36 cellular contexts compared by ENCODE assay signal in the genomic region with DNA sequence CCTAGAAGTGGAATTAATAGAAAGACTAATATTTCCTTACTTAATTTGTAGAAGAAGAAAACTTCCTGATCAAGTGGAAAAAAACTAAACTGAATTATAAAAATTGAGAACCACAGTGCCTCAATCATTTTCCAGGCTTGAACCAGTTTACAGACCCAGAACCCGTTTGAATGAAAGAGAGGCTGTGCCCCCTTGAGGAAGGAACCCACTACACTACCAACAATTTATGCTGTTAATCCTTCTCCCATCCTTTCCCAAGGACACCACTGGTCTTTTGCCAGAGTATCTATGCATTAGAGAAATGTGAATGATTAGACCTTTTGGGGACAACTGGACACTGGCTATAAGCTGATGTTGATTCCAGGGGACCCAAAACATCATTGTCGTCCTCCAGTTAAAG.
"Had no signal": no experiment of that assay in that cellular context is flagged by ENCODE, and none has a peak within 500 bp of the region (broad histone marks: within the 10 kb centered on the region; RNA-seq: fewer than 3 reads in every experiment).

No MANE protein-coding gene starts in this region.

- H3K4me3 ChIP-seq: adrenal gland, body of pancreas, breast epithelium had no signal

- DNase-seq: activated CD4-positive, alpha-beta memory T cell treated with anti-CD3 and anti-CD28 coated beads for 36 hours; activated CD4-positive, alpha-beta T cell treated with anti-CD3 and anti-CD28 coated beads for 4 hours; activated CD4-positive, alpha-beta T cell treated with anti-CD3 and anti-CD28 coated beads, Interleukin-2, amount 10 ng/mL, durations not matched to agents 24 days and 14 days; activated CD4-positive, alpha-beta T cell treated with anti-CD3 and anti-CD28 coated beads, Interleukin-2, amount 50 U/mL, for 1 hour; activated CD4-positive, alpha-beta T cell treated with anti-CD3 and anti-CD28 coated beads, Interleukin-2, amount 50 U/mL, for 4 hours; activated CD4-positive, CD25-positive, alpha-beta regulatory T cell; activated CD8-positive, alpha-beta memory T cell treated with anti-CD3 and anti-CD28 coated beads for 24 hours; activated CD8-positive, alpha-beta memory T cell treated with anti-CD3 and anti-CD28 coated beads, Interleukin-2, amount 10 ng/mL, durations not matched to agents 7 days and 5 days; activated CD8-positive, alpha-beta memory T cell treated with anti-CD3 and anti-CD28 coated beads, Interleukin-2, amount 50 U/mL, for 48 hours; activated CD8-positive, alpha-beta T cell treated with anti-CD3 and anti-CD28 coated beads, Interleukin-2, amount 10 ng/mL, durations not matched to agents 7 days and 5 days; activated effector memory CD4-positive, alpha-beta T cell treated with Interleukin-2 at 50 U/mL for 16 hours; activated gamma-delta T cell treated with Interleukin-2 at 50 U/mL for 16 hours; activated naive CD4-positive, alpha-beta T cell; activated naive CD4-positive, alpha-beta T cell treated with anti-CD3 and anti-CD28 coated beads for 36 hours; activated naive CD4-positive, alpha-beta T cell treated with anti-CD3 and anti-CD28 coated beads, Interleukin-2, amount 50 U/mL, for 16 hours; activated naive CD8-positive, alpha-beta T cell treated with anti-CD3 and anti-CD28 coated beads for 36 hours; activated T-cell treated with anti-CD3 and anti-CD28 coated beads, Interleukin-2, amount 50 U/mL, for 24 hours; activated T-cell treated with anti-CD3 and anti-CD28 coated beads, Interleukin-2, amount 50 U/mL, for 48 hours; adrenal gland; amniotic stem cell; aorta; body of pancreas; brain microvascular endothelial cell; central memory CD4-positive, alpha-beta T cell; T-helper 1 cell; T-helper 2 cell; T-helper 9 cell had no signal

- H3K27me3 ChIP-seq: adrenal gland, body of pancreas, brain microvascular endothelial cell, breast epithelium had no signal

- H3K4me1 Mint-ChIP-seq: activated CD4-positive, alpha-beta T cell treated with anti-CD3 and anti-CD28 coated beads, Interleukin-2, amount 10 ng/mL, durations not matched to agents 24 days and 14 days; activated CD8-positive, alpha-beta memory T cell treated with anti-CD3 and anti-CD28 coated beads, Interleukin-2, amount 10 ng/mL, durations not matched to agents 7 days and 5 days; activated naive CD8-positive, alpha-beta T cell treated with anti-CD3 and anti-CD28 coated beads for 36 hours had no signal

- H3K27ac ChIP-seq: adrenal gland, body of pancreas, brain microvascular endothelial cell, breast epithelium, VCaP had no signal

- H3K4me1 ChIP-seq: adrenal gland, body of pancreas, breast epithelium had no signal

- H3K9me3 ChIP-seq: adrenal gland, body of pancreas, breast epithelium had no signal

- FAIRE-seq: astrocyte, TTC549 had no signal

- H3K27me3 Mint-ChIP-seq: activated CD4-positive, alpha-beta memory T cell treated with anti-CD3 and anti-CD28 coated beads for 36 hours; activated CD4-positive, alpha-beta T cell treated with anti-CD3 and anti-CD28 coated beads, Interleukin-2, amount 10 ng/mL, durations not matched to agents 24 days and 14 days; activated CD8-positive, alpha-beta memory T cell treated with anti-CD3 and anti-CD28 coated beads, Interleukin-2, amount 10 ng/mL, durations not matched to agents 7 days and 5 days; activated naive CD8-positive, alpha-beta T cell treated with anti-CD3 and anti-CD28 coated beads for 36 hours; activated T-cell treated with anti-CD3 and anti-CD28 coated beads, Interleukin-2, amount 50 U/mL, for 24 hours had no signal

- H3K36me3 Mint-ChIP-seq: activated CD4-positive, alpha-beta memory T cell treated with anti-CD3 and anti-CD28 coated beads for 36 hours; activated CD8-positive, alpha-beta memory T cell treated with anti-CD3 and anti-CD28 coated beads, Interleukin-2, amount 10 ng/mL, durations not matched to agents 7 days and 5 days; activated naive CD4-positive, alpha-beta T cell treated with anti-CD3 and anti-CD28 coated beads, Interleukin-2, amount 50 U/mL, for 72 hours; activated naive CD8-positive, alpha-beta T cell treated with anti-CD3 and anti-CD28 coated beads for 36 hours had no signal

- H3K4me3 Mint-ChIP-seq: activated CD4-positive, alpha-beta memory T cell treated with anti-CD3 and anti-CD28 coated beads for 36 hours; activated CD4-positive, alpha-beta T cell treated with anti-CD3 and anti-CD28 coated beads, Interleukin-2, amount 10 ng/mL, durations not matched to agents 24 days and 14 days; activated CD8-positive, alpha-beta memory T cell treated with anti-CD3 and anti-CD28 coated beads, Interleukin-2, amount 10 ng/mL, durations not matched to agents 7 days and 5 days; activated CD8-positive, alpha-beta T cell treated with anti-CD3 and anti-CD28 coated beads, Interleukin-2, amount 10 ng/mL, durations not matched to agents 7 days and 5 days; activated naive CD4-positive, alpha-beta T cell treated with anti-CD3 and anti-CD28 coated beads for 36 hours; activated naive CD8-positive, alpha-beta T cell treated with anti-CD3 and anti-CD28 coated beads for 36 hours; activated T-cell treated with anti-CD3 and anti-CD28 coated beads, Interleukin-2, amount 50 U/mL, for 24 hours; T-helper 1 cell treated with Interleukin-12 subunit alpha and Interleukin-12 subunit beta and Interleukin-4 antibody, amounts not matched to agents 30 μg/mL and 1 μg/mL, for 36 hours; T-helper 2 cell treated with Interferon-gamma antibody and Interleukin-4, amounts not matched to agents 5 μg/mL and 100 μg/mL, for 36 hours had no signal

- H3K36me3 ChIP-seq: adrenal gland, brain microvascular endothelial cell, breast epithelium had no signal

- ATAC-seq: activated CD4-positive, CD25-positive, alpha-beta regulatory T cell treated with anti-CD3 and anti-CD28 coated beads, Interleukin-2, amount 50 U/mL, for 24 hours; activated CD8-positive, alpha-beta memory T cell treated with anti-CD3 and anti-CD28 coated beads, Interleukin-2, amount 10 ng/mL, durations not matched to agents 7 days and 5 days; activated CD8-positive, alpha-beta T cell treated with anti-CD3 and anti-CD28 coated beads, Interleukin-2, amount 10 ng/mL, durations not matched to agents 7 days and 5 days; activated naive CD4-positive, alpha-beta T cell treated with anti-CD3 and anti-CD28 coated beads, Interleukin-2, amount 50 U/mL, for 72 hours; body of pancreas had no signal

- H3K9me3 Mint-ChIP-seq: T-helper 1 cell treated with Interleukin-12 subunit alpha and Interleukin-12 subunit beta and Interleukin-4 antibody, amounts not matched to agents 30 μg/mL and 1 μg/mL, for 36 hours had no signal

- H3K27ac Mint-ChIP-seq: activated CD4-positive, alpha-beta memory T cell treated with anti-CD3 and anti-CD28 coated beads for 36 hours; activated CD4-positive, alpha-beta T cell treated with anti-CD3 and anti-CD28 coated beads, Interleukin-2, amount 10 ng/mL, durations not matched to agents 24 days and 14 days; activated CD8-positive, alpha-beta memory T cell treated with anti-CD3 and anti-CD28 coated beads, Interleukin-2, amount 10 ng/mL, durations not matched to agents 7 days and 5 days; activated CD8-positive, alpha-beta T cell treated with anti-CD3 and anti-CD28 coated beads, Interleukin-2, amount 10 ng/mL, durations not matched to agents 7 days and 5 days; activated naive CD4-positive, alpha-beta T cell treated with anti-CD3 and anti-CD28 coated beads for 36 hours; activated naive CD4-positive, alpha-beta T cell treated with anti-CD3 and anti-CD28 coated beads, Interleukin-2, amount 50 U/mL, for 72 hours; activated naive CD8-positive, alpha-beta T cell treated with anti-CD3 and anti-CD28 coated beads for 36 hours; activated T-cell treated with anti-CD3 and anti-CD28 coated beads, Interleukin-2, amount 50 U/mL, for 24 hours; activated T-helper 2 cell treated with anti-CD3 and anti-CD28 coated beads, Interferon-gamma antibody, Interleukin-2, Interleukin-4, amounts not matched to agents 10 μg/mL and 5 μg/mL and 100 μg/mL, durations not matched to agents 14 hours and 24 hours and 36 hours; T-helper 1 cell treated with Interleukin-12 subunit alpha and Interleukin-12 subunit beta and Interleukin-4 antibody, amounts not matched to agents 30 μg/mL and 1 μg/mL, for 36 hours; T-helper 2 cell treated with Interferon-gamma antibody and Interleukin-4, amounts not matched to agents 5 μg/mL and 100 μg/mL, for 36 hours had no signal
